Comparison of ENCODE assay signal across 31 cellular contexts in genomic region chr9:26508897-26509296, GRCh38.
"Had no signal": no experiment of that assay in that cellular context is flagged by ENCODE, and none has a peak within 500 bp of the region (broad histone marks: within the 10 kb centered on the region; RNA-seq: fewer than 3 reads in every experiment).

No MANE protein-coding gene starts in this region.

- H3K27me3 ChIP-seq: ascending aorta, body of pancreas, brain microvascular endothelial cell, breast epithelium, cardiac muscle cell had no signal

- H3K9me3 ChIP-seq: ascending aorta, body of pancreas, breast epithelium had no signal

- H3K36me3 ChIP-seq: ascending aorta, brain microvascular endothelial cell, breast epithelium, cardiac muscle cell had no signal

- DNase-seq: activated effector memory CD4-positive, alpha-beta T cell treated with anti-CD3 and anti-CD28 coated beads, Interleukin-2, amount 50 U/mL, for 16 hours; activated effector memory CD4-positive, alpha-beta T cell treated with Interleukin-2 at 50 U/mL for 16 hours; activated gamma-delta T cell; activated gamma-delta T cell treated with Interleukin-2 at 50 U/mL for 16 hours; activated naive CD4-positive, alpha-beta T cell; activated naive CD4-positive, alpha-beta T cell treated with anti-CD3 and anti-CD28 coated beads for 36 hours; activated naive CD4-positive, alpha-beta T cell treated with anti-CD3 and anti-CD28 coated beads, Interleukin-2, amount 10 ng/mL, durations not matched to agents 7 days and 5 days; activated naive CD4-positive, alpha-beta T cell treated with anti-CD3 and anti-CD28 coated beads, Interleukin-2, amount 50 U/mL, for 16 hours; activated naive CD4-positive, alpha-beta T cell treated with Interleukin-2 at 50 U/mL for 16 hours; activated naive CD8-positive, alpha-beta T cell treated with anti-CD3 and anti-CD28 coated beads for 36 hours; activated naive CD8-positive, alpha-beta T cell treated with anti-CD3 and anti-CD28 coated beads, Interleukin-2, amount 10 ng/mL, durations not matched to agents 7 days and 5 days; activated naive CD8-positive, alpha-beta T cell treated with anti-CD3 and anti-CD28 coated beads, Interleukin-2, amount 50 U/mL, for 24 hours; activated T-cell treated with anti-CD3 and anti-CD28 coated beads, Interleukin-2, amount 50 U/mL, for 1 hour; activated T-cell treated with anti-CD3 and anti-CD28 coated beads, Interleukin-2, amount 50 U/mL, for 24 hours; activated T-cell treated with anti-CD3 and anti-CD28 coated beads, Interleukin-2, amount 50 U/mL, for 4 hours; activated T-cell treated with anti-CD3 and anti-CD28 coated beads, Interleukin-2, amount 50 U/mL, for 48 hours; activated T-cell treated with anti-CD3 and anti-CD28 coated beads, Interleukin-2, amount 50 U/mL, for 72 hours; amniotic stem cell; amygdala; anterior cingulate cortex; aorta; body of pancreas; brain microvascular endothelial cell; caudate nucleus; central memory CD4-positive, alpha-beta T cell; cerebellar nuclear complex had no signal

- H3K4me1 ChIP-seq: ascending aorta, body of pancreas, breast epithelium had no signal

- H3K4me3 ChIP-seq: ascending aorta, body of pancreas, breast epithelium, cardiac muscle cell had no signal

- H3K27ac ChIP-seq: ascending aorta, body of pancreas, brain microvascular endothelial cell, breast epithelium, cardiac muscle cell had no signal

- ATAC-seq: activated naive CD4-positive, alpha-beta T cell treated with anti-CD3 and anti-CD28 coated beads, Interleukin-2, amount 50 U/mL, for 72 hours; activated naive CD8-positive, alpha-beta T cell treated with anti-CD3 and anti-CD28 coated beads, Interleukin-2, amount 50 U/mL, for 24 hours; activated T-cell treated with anti-CD3 and anti-CD28 coated beads, Interleukin-2, amount 50 U/mL, for 4 hours; activated T-cell treated with anti-CD3 and anti-CD28 coated beads, Interleukin-2, amount 50 U/mL, for 72 hours; activated T-helper 17 cell treated with anti-CD3 and anti-CD28 coated beads, Interleukin-2, amount 50 U/mL, for 72 hours; body of pancreas had no signal
